In the genomic region with DNA sequence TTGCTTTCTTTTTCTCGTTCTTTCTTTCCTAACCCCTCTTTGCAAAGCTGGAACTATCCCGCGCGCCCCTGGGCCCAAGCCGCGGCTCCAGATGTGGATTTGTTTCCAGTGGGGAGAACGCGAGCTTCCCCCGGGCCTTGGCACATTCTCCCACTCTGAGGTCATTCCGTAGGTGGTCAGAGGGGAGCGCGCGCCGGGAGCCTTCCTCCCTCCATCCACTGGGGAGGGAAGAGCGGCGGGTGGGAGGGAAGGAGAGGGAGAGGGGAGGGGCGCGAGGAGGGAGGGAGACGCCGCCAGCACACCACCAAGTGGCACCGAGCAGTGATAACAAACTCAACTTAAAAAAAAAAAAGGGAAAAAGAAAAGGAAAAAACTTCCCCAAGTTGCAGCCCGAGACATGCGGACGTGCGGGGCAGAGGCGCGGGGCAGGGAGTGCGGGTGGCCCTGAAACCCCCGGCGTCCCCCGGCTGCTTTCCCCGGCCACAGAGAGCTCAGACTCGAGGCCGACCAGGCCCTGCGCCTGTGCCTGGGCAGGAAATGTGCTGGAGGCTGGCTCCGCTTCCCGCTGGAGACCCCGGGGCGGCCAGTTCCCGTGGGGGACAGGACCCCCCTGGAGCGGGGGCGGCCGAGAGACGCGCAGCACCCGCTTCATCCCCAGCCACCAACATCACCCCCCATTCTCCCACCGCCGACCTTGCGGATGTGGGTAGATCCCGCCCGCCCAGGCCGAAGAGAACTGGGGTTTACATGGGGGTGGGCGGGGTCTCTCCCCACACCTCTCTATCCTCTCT, we compare ENCODE assay signal across 8 cellular contexts. TPM values are rescaled to one million over a fixed set of nuclear protein-coding genes. Genes with fewer than 3 reads are reported as not detected.
DNase-seq lines count a peak whose midpoint lies in the region; ATAC-seq, FAIRE-seq and TF ChIP-seq lines count a peak whose summit lies in the region.

No MANE protein-coding gene starts in this region.

- no peaks in the 10 kb centered on the region for H3K9me3 ChIP-seq in BLaER1
- no peaks in the 10 kb centered on the region for H3K9me3 ChIP-seq in Peyer's patch
- H3K9me3 ChIP-seq in ascending aorta, result no peaks in the 10 kb centered on the region
- no peaks in the 10 kb centered on the region for H3K9me3 ChIP-seq in pancreas

- 3 to 6% methylated on average over 48 to 52 of the region's 53 CpGs for WGBS in pancreas, 2 donors

- H3K4me3 ChIP-seq in BLaER1, result peak overlapping the region; percentile 84
- peak overlapping the region; percentile 48 to 96 (median 76) for H3K4me3 ChIP-seq in Peyer's patch
- peak overlapping the region; percentile 81 to 100 for H3K4me3 ChIP-seq in ascending aorta
- peak overlapping the region; percentile 36 to 83 (median 63) for H3K4me3 ChIP-seq in pancreas

- FAIRE-seq in H54 (lab: Jason Lieb, UNC) (no peak), pancreas (lab: Jason Lieb, UNC) (no peak)

- H4K20me1 ChIP-seq in BLaER1, result peaks cover 14% of the 10 kb centered on the region; the same call in 1 of the 2 replicates

- TF ChIP-seq POLR2A in H54 (IDR thresholded peaks at IDR 0.05; ENCODE audit: low read depth, low read length), result no peak
- TF ChIP-seq POLR2A in Peyer's patch (IDR thresholded peaks at IDR 0.05), result peak in 1 of 2 donors; percentile 27

- ATAC-seq in left ventricle myocardium superior, result peak; percentile 72
- ATAC-seq in pancreas, result peak; percentile 48 to 61 (median 56)
- no peak for ATAC-seq in HG03175 (IDR thresholded peaks at IDR 0.05; ENCODE audit: unreplicated experiment)

- H3K27me3 ChIP-seq in BLaER1 (peaks cover 40% of the 10 kb centered on the region), Peyer's patch (no peaks in the 10 kb centered on the region), ascending aorta (no peaks in the 10 kb centered on the region), pancreas (no peaks in the 10 kb centered on the region)

- intact Hi-C loops in ascending aorta (cut with DNase I), result loop anchor here (1.0 to 5.0 kb wide), 8 partner anchors 36 to 452 kb away; a partner anchor contains a TSS
- intact Hi-C loops in left ventricle myocardium superior (cut with micrococcal nuclease), result no loop called here
- intact Hi-C loops in pancreas (cut with DNase I), result loop anchor here in 2 of 3 donors (5.0 to 10.0 kb wide), 5 partner anchors 43 to 440 kb away; no protein-coding TSS in a partner anchor

- TF ChIP-seq CTCF in Peyer's patch (IDR thresholded peaks at IDR 0.05), result no peak
- peak in 1 of 3 experiments; percentile 25 for TF ChIP-seq CTCF in ascending aorta (IDR thresholded peaks at IDR 0.05)
- no peak for TF ChIP-seq CTCF in pancreas (IDR thresholded peaks at IDR 0.05)

- peak overlapping the region; percentile 77 for H3K9ac ChIP-seq in BLaER1

- H3K36me3 ChIP-seq in BLaER1, result no peaks in the 10 kb centered on the region
- H3K36me3 ChIP-seq in Peyer's patch, result no peaks in the 10 kb centered on the region
- H3K36me3 ChIP-seq in ascending aorta, result no peaks in the 10 kb centered on the region
- no peaks in the 10 kb centered on the region for H3K36me3 ChIP-seq in pancreas

- peaks cover 49% of the 10 kb centered on the region for H3K4me1 ChIP-seq in BLaER1
- H3K4me1 ChIP-seq in Peyer's patch, result peaks cover 5 to 30% (median 14%) of the 10 kb centered on the region in 4 donors
- H3K4me1 ChIP-seq in ascending aorta, result peaks cover 12 to 22% of the 10 kb centered on the region in 2 donors
- H3K4me1 ChIP-seq in pancreas, result peaks cover 0 to 11% (median 7%) of the 10 kb centered on the region in 3 donors

- H3K4me2 ChIP-seq in BLaER1, result peak overlapping the region; percentile 100

- DNase-seq in H54 (ENCODE audit: insufficient read length, low spot score), result peak; percentile 65
- peak; percentile 55 to 79 (median 79) for DNase-seq in Peyer's patch
- DNase-seq in ascending aorta (ENCODE audit: low spot score in 2 of 2), result peak; percentile 34 to 94
- peak; percentile 90 for DNase-seq in left ventricle myocardium superior
- DNase-seq in pancreas, result peak; percentile 77 to 88 (median 86)
- DNase-seq in NK-92 treated with Interleukin-12 subunit alpha and Interleukin-12 subunit beta, amount 100 ng/mL, for 24 hours (lab: John Stamatoyannopoulos, UW), result no peak

- H3K27ac ChIP-seq in BLaER1, result peak overlapping the region; percentile 77
- peak overlapping the region; percentile 81 to 98 (median 94) for H3K27ac ChIP-seq in Peyer's patch
- peak overlapping the region; percentile 97 to 100 for H3K27ac ChIP-seq in ascending aorta
- peak overlapping the region; percentile 91 to 99 (median 94) for H3K27ac ChIP-seq in pancreas

RNA-seq across cellular contexts. Expression of a gene that starts 3.1 kb away (rescaled TPM):
- total RNA-seq in Peyer's patch (1 to 10 TPM; 2.3 to 2.9 (median 2.6) TPM), ascending aorta (86.1 TPM), left ventricle myocardium superior (3.5 TPM), pancreas (10 to 100 TPM in 1 of 6 donors, 1 to 10 TPM in 5; 1.8 to 13.2 (median 4.6) TPM)
- 10 to 100 TPM in 1 of 2 donors, 1 to 10 TPM in 1; 6.1 to 14.3 TPM for polyA plus RNA-seq in pancreas
